In the genomic region with DNA sequence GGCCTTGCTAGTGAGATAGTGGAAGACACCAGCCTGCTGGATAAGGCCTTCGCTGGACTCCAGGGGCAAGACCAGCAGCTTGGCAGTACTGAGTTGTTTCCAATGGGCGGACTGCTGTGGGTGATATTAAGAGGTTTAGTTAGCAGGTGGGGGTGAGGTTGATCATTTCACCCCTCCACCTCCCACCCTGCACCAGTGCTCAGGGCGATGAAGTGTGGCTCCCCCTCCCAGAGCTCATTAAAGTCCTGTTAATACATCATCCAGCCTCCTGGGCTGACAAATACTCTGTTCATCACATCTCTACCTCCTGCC, we compare ENCODE assay signal across 19 cellular contexts. TPM values are rescaled to one million over a fixed set of nuclear protein-coding genes. Genes with fewer than 3 reads are reported as not detected.
DNase-seq lines count a peak whose midpoint lies in the region; ATAC-seq, FAIRE-seq and TF ChIP-seq lines count a peak whose summit lies in the region.
"Had no signal": no experiment of that assay in that cellular context is flagged by ENCODE, and none has a peak within 500 bp of the region (broad histone marks: within the 10 kb centered on the region; RNA-seq: fewer than 3 reads in every experiment).

No MANE protein-coding gene starts in this region.

- peaks cover 6% of the 10 kb centered on the region for H3K79me1 ChIP-seq in neuronal stem cell (ENCODE audit: low read depth, low read length)

- no peak overlapping the region for H2AFZ ChIP-seq in neuronal stem cell (ENCODE audit: low read length)

- TF ChIP-seq CTCF in left ventricle myocardium inferior (IDR thresholded peaks at IDR 0.05; ENCODE audit: borderline replicate concordance) (no peak), kidney (IDR thresholded peaks at IDR 0.05; ENCODE audit: borderline replicate concordance, extremely low read depth, insufficient read depth) (no peak), vagina (IDR thresholded peaks at IDR 0.05) (no peak)

- H3K4me1 ChIP-seq in left ventricle myocardium inferior: peaks cover 64% of the 10 kb centered on the region
- H3K4me1 ChIP-seq in kidney (ENCODE audit: control insufficient read depth in 1 of 2, insufficient read depth in 1 of 2, low read depth in 1 of 2, low read length in 2 of 2): peaks cover 8 to 18% of the 10 kb centered on the region in 2 donors
- H3K4me1 ChIP-seq in neuronal stem cell (ENCODE audit: control insufficient read depth in 2 of 2, insufficient read depth in 1 of 2, low read depth in 1 of 2, low read length in 2 of 2): peaks cover 25 to 27% of the 10 kb centered on the region in 2 donors
- H3K4me1 ChIP-seq in vagina: peaks cover 44% of the 10 kb centered on the region

- H3K4me3 ChIP-seq in left ventricle myocardium inferior (no peak overlapping the region), kidney (ENCODE audit: low read length in 2 of 2) (peak overlapping the region in 1 of 2 donors; percentile 49), neuronal stem cell (ENCODE audit: low read length in 2 of 2) (no peak overlapping the region), vagina (no peak overlapping the region)
- H3K4me3 ChIP-seq: MG63 had no signal

- H4K8ac ChIP-seq in neuronal stem cell (ENCODE audit: low read depth, low read length): no peak overlapping the region

- no peak for ATAC-seq in Right ventricle myocardium inferior
- ATAC-seq: HepG2 had no signal

- H3K27me3 ChIP-seq in left ventricle myocardium inferior (ENCODE audit: low read depth) (peaks cover 38% of the 10 kb centered on the region), neuronal stem cell (ENCODE audit: control insufficient read depth in 3 of 3, insufficient read depth in 3 of 3, low read depth in 1 of 3, low read length in 3 of 3) (no peaks in the 10 kb centered on the region), vagina (no peaks in the 10 kb centered on the region)

- no peaks in the 10 kb centered on the region for H3K9me3 ChIP-seq in left ventricle myocardium inferior (replicated peaks)
- H3K9me3 ChIP-seq in kidney (ENCODE audit: control insufficient read depth in 1 of 2, low read length in 2 of 2): no peaks in the 10 kb centered on the region
- no peaks in the 10 kb centered on the region for H3K9me3 ChIP-seq in neuronal stem cell (replicated peaks in 1 of 2; ENCODE audit: control insufficient read depth in 2 of 2, insufficient read depth in 1 of 2, low read depth in 1 of 2, low read length in 2 of 2)
- no peaks in the 10 kb centered on the region for H3K9me3 ChIP-seq in vagina
- H3K9me3 ChIP-seq: MG63 had no signal

- no peak overlapping the region for H2BK120ac ChIP-seq in neuronal stem cell (ENCODE audit: low read depth, low read length)

- H3K9ac ChIP-seq in kidney (ENCODE audit: low read length in 2 of 2): no peak overlapping the region
- no peak overlapping the region for H3K9ac ChIP-seq in neuronal stem cell (ENCODE audit: low read depth, low read length, poor library complexity)

- H3K4me2 ChIP-seq in neuronal stem cell (ENCODE audit: insufficient read depth, low read length, poor library complexity, severe bottlenecking): no peak overlapping the region

- no peak overlapping the region for H3K14ac ChIP-seq in neuronal stem cell (ENCODE audit: low read length)

- no peak overlapping the region for H2BK15ac ChIP-seq in neuronal stem cell (ENCODE audit: low read length)

- no peak overlapping the region for H4K91ac ChIP-seq in neuronal stem cell (ENCODE audit: low read depth, low read length, poor library complexity)

- no peak for TF ChIP-seq POLR2A in vagina (IDR thresholded peaks at IDR 0.05)

- peak overlapping the region; percentile 79 for H3K27ac ChIP-seq in left ventricle myocardium inferior (replicated peaks)
- peak overlapping the region; percentile 33 to 36 for H3K27ac ChIP-seq in kidney (ENCODE audit: low read depth in 2 of 2, low read length in 2 of 2)
- no peak overlapping the region for H3K27ac ChIP-seq in neuronal stem cell (replicated peaks; ENCODE audit: low read length)
- peak overlapping the region; percentile 83 for H3K27ac ChIP-seq in vagina

- DNase-seq in left ventricle myocardium inferior (no peak), Right ventricle myocardium inferior (ENCODE audit: missing footprints) (no peak), kidney (no peak), neuronal stem cell (ENCODE audit: low spot score) (no peak), vagina (ENCODE audit: extremely low spot score in 2 of 2) (no peak), anterior cingulate cortex (lab: John Stamatoyannopoulos, UW) (no peak), OCI-M1 (lab: John Stamatoyannopoulos, UW) (no peak), GM19238 (ENCODE audit: insufficient read length, low spot score) (no peak)
- DNase-seq: C1 segment of cervical spinal cord, DND-41, MG63, NCI-H1092, NCI-H226, NCI-H526 treated with DMSO at 0.1 percent for 48 hours, SIG-M5 had no signal

- no CpG with 5 or more reads among the region's 3 CpGs for WGBS in neuronal stem cell (ENCODE audit: extremely low coverage in 2 of 2, insufficient read length in 2 of 2, insufficient replicate concordance in 1 of 2), 2 donors

- H3K23ac ChIP-seq in neuronal stem cell (ENCODE audit: low read depth, low read length, poor library complexity): no peak overlapping the region

- peak overlapping the region; percentile 43 for H2BK12ac ChIP-seq in neuronal stem cell (ENCODE audit: low read length)

- H3K18ac ChIP-seq in neuronal stem cell (ENCODE audit: low read length): peak overlapping the region; percentile 4

- H2BK5ac ChIP-seq in neuronal stem cell (ENCODE audit: low read length): no peak overlapping the region

- H2AK5ac ChIP-seq in neuronal stem cell (ENCODE audit: low read depth, low read length): no peak overlapping the region

- no peaks in the 10 kb centered on the region for H3K36me3 ChIP-seq in left ventricle myocardium inferior
- no peaks in the 10 kb centered on the region for H3K36me3 ChIP-seq in kidney (ENCODE audit: control insufficient read depth in 1 of 2, insufficient read depth in 2 of 2, low read length in 2 of 2)
- peaks cover 2 to 23% of the 10 kb centered on the region in 2 donors for H3K36me3 ChIP-seq in neuronal stem cell (replicated peaks in 1 of 2; ENCODE audit: control insufficient read depth in 2 of 2, insufficient read depth in 2 of 2, low read length in 2 of 2)
- no peaks in the 10 kb centered on the region for H3K36me3 ChIP-seq in vagina
- H3K36me3 ChIP-seq: MG63 had no signal

- FAIRE-seq in kidney (lab: Jason Lieb, UNC): no peak
- FAIRE-seq: A204.1, G401.6, HepG2 had no signal

- no peak overlapping the region for H3K4ac ChIP-seq in neuronal stem cell (ENCODE audit: low read length)

- intact Hi-C loops in left ventricle myocardium inferior (cut with micrococcal nuclease) (no loop called here), Right ventricle myocardium inferior (cut with DNase I) (no loop called here), kidney (cut with DNase I) (no loop called here), vagina (cut with DNase I) (no loop called here)

RNA-seq across cellular contexts. Expression of a gene that starts 2.4 kb away (rescaled TPM):
- 0.30 TPM for total RNA-seq in left ventricle myocardium inferior
- 0.22 TPM for total RNA-seq in Right ventricle myocardium inferior
- 6.1 TPM for total RNA-seq in kidney
- polyA plus RNA-seq in kidney (ENCODE audit: insufficient read depth, low read depth, low replicate concordance): 3.1 TPM
- polyA plus RNA-seq in neuronal stem cell (2013, experiment 1 of 2): 28.1 TPM
- polyA plus RNA-seq in neuronal stem cell (2013, experiment 2 of 2): 28.7 TPM
- not detected for total RNA-seq in vagina
- total RNA-seq: H4 had no signal

RNA-seq across cellular contexts. Expression of a gene that starts 37.0 kb away (rescaled TPM):
- total RNA-seq in left ventricle myocardium inferior (not detected), Right ventricle myocardium inferior (not detected), kidney (not detected), vagina (not detected)
- polyA plus RNA-seq in kidney (ENCODE audit: insufficient read depth, low read depth, low replicate concordance): not detected
- 0.29 TPM for polyA plus RNA-seq in neuronal stem cell (2013, experiment 1 of 2)
- 0.32 TPM for polyA plus RNA-seq in neuronal stem cell (2013, experiment 2 of 2)
- total RNA-seq: H4, HepG2 had no signal

RNA-seq across cellular contexts. Expression of a gene that starts 56.4 kb away (rescaled TPM):
- 36.9 TPM for total RNA-seq in left ventricle myocardium inferior
- total RNA-seq in Right ventricle myocardium inferior: 49.6 TPM
- 88.4 TPM for total RNA-seq in kidney
- 29.1 TPM for polyA plus RNA-seq in kidney (ENCODE audit: insufficient read depth, low read depth, low replicate concordance)
- polyA plus RNA-seq in neuronal stem cell (2013, experiment 1 of 2): 0.21 TPM
- polyA plus RNA-seq in neuronal stem cell (2013, experiment 2 of 2): 0.24 TPM
- 115 TPM for total RNA-seq in vagina
- total RNA-seq: HepG2 had no signal
- polyA plus RNA-seq: HepG2 had no signal
